9 cellular contexts compared by ENCODE assay signal in genomic region chr17:76014100-76014924, GRCh38. TPM values are rescaled to one million over a fixed set of nuclear protein-coding genes. Genes with fewer than 3 reads are reported as not detected.
A peak's percentile ranks its signal among the peaks of the same experiment; 100 is the strongest.
DNase-seq lines count a peak whose midpoint lies in the region; ATAC-seq and TF ChIP-seq lines count a peak whose summit lies in the region.
"Had no signal": no experiment of that assay in that cellular context is flagged by ENCODE, and none has a peak within 500 bp of the region (broad histone marks: within the 10 kb centered on the region; RNA-seq: fewer than 3 reads in every experiment).

No MANE protein-coding gene starts in this region.

- intact Hi-C loops in heart left ventricle (cut with DNase I): loop anchor here in 8 of 10 donors (5.0 to 10.0 kb wide), 8 partner anchors 160 to 288 kb away; no protein-coding TSS in a partner anchor

- WGBS in heart left ventricle, 4 donors: 26 to 55% (median 27%) methylated on average over 9 to 19 of the region's 19 CpGs

- DNase-seq in NK-92 treated with Interleukin-12 subunit alpha and Interleukin-12 subunit beta, amount 100 ng/mL, for 24 hours (lab: John Stamatoyannopoulos, UW): peak; percentile 45
- DNase-seq in NK-92 (lab: John Stamatoyannopoulos, UW; ENCODE audit: unreplicated experiment): no peak
- peak; percentile 65 for DNase-seq in NCI-H1092 (lab: John Stamatoyannopoulos, UW)
- peak; percentile 45 for DNase-seq in SKM-1 treated with dmso at 0.1 percent for 144 hours (lab: John Stamatoyannopoulos, UW; ENCODE audit: unreplicated experiment)
- peak; percentile 55 to 86 (median 67) for DNase-seq in heart left ventricle
- peak; percentile 89 for DNase-seq in retina

- H3K4me1 ChIP-seq in heart left ventricle: peaks cover 0 to 6% (median 1%) of the 10 kb centered on the region in 12 donors

- no peaks in the 10 kb centered on the region for H3K9me3 Mint-ChIP-seq in activated naive CD8-positive, alpha-beta T cell (ENCODE audit: low read depth)

- TF ChIP-seq POLR2A in heart left ventricle (IDR thresholded peaks at IDR 0.05): no peak

- no peak overlapping the region for H3K4me3 ChIP-seq in heart left ventricle
- H3K4me3 ChIP-seq: skin epidermis had no signal

- no peaks in the 10 kb centered on the region for H3K27me3 ChIP-seq in heart left ventricle

- H3K27me3 Mint-ChIP-seq in activated naive CD8-positive, alpha-beta T cell: no peaks in the 10 kb centered on the region

- H3K36me3 ChIP-seq in heart left ventricle: no peaks in the 10 kb centered on the region

- H3K4me1 Mint-ChIP-seq in activated naive CD8-positive, alpha-beta T cell (ENCODE audit: low read depth): peaks cover 9% of the 10 kb centered on the region

- no peak overlapping the region for H3K27ac Mint-ChIP-seq in activated naive CD8-positive, alpha-beta T cell

- H3K4me3 Mint-ChIP-seq in activated naive CD8-positive, alpha-beta T cell: peak overlapping the region; percentile 23

- H3K9me3 ChIP-seq in heart left ventricle: no peaks in the 10 kb centered on the region

- ATAC-seq in heart left ventricle (peak; percentile 76 to 90 (median 80)), HG03378 (IDR thresholded peaks at IDR 0.05; ENCODE audit: unreplicated experiment) (no peak)

- no peak overlapping the region for H3K27ac ChIP-seq in heart left ventricle

- H3K36me3 Mint-ChIP-seq in activated naive CD8-positive, alpha-beta T cell: no peaks in the 10 kb centered on the region

- TF ChIP-seq CTCF in heart left ventricle (IDR thresholded peaks at IDR 0.05): peak; percentile 86 to 99 (median 96)

RNA-seq across cellular contexts. Expression of gene EVPL, which starts 12.8 kb away (rescaled TPM):
- 1 to 10 TPM in 1 of 9 donors, under 1 TPM in 5, not detected in 3; 0.04 to 2.0 (median 0.09) TPM for total RNA-seq in heart left ventricle
- under 1 TPM; 0.03 to 0.04 TPM for polyA plus RNA-seq in heart left ventricle

RNA-seq across cellular contexts. Expression of gene CDK3, which starts 13.7 kb away (rescaled TPM):
- 1 to 10 TPM in 6 of 9 donors, under 1 TPM in 1, not detected in 2; 0.46 to 3.1 (median 1.5) TPM for total RNA-seq in heart left ventricle
- 1 to 10 TPM; 1.6 to 3.6 TPM for polyA plus RNA-seq in heart left ventricle

RNA-seq across cellular contexts. Expression of gene TEN1, which starts 35.3 kb away (rescaled TPM):
- 10 to 100 TPM in 3 of 9 donors, 1 to 10 TPM in 6; 3.3 to 15.6 (median 8.6) TPM for total RNA-seq in heart left ventricle
- 10 to 100 TPM; 17.8 to 22.1 TPM for polyA plus RNA-seq in heart left ventricle

RNA-seq across cellular contexts. Expression of gene ACOX1, which starts 35.3 kb away (rescaled TPM):
- 100 to 1,000 TPM in 2 of 9 donors, 10 to 100 TPM in 7; 65.5 to 117 (median 84.8) TPM for total RNA-seq in heart left ventricle
- 10 to 100 TPM; 19.5 to 28.7 TPM for polyA plus RNA-seq in heart left ventricle

RNA-seq across cellular contexts. Expression of gene SRP68, which starts 58.0 kb away (rescaled TPM):
- total RNA-seq in heart left ventricle: 10 to 100 TPM; 33.2 to 66.8 (median 59.4) TPM
- 10 to 100 TPM; 26.8 to 80.0 TPM for polyA plus RNA-seq in heart left ventricle
